ENCODE assay signal across 34 cellular contexts in genomic region chr1:198054510-198054909, GRCh38.
"Had no signal": no experiment of that assay in that cellular context is flagged by ENCODE, and none has a peak within 500 bp of the region (broad histone marks: within the 10 kb centered on the region; RNA-seq: fewer than 3 reads in every experiment).

No MANE protein-coding gene starts in this region.

- H3K4me1 Mint-ChIP-seq: activated B cell treated with CpG ODN at 0.5 μM for 24 hours; activated naive CD8-positive, alpha-beta T cell treated with anti-CD3 and anti-CD28 coated beads for 36 hours; activated naive CD8-positive, alpha-beta T cell treated with anti-CD3 and anti-CD28 coated beads, Interleukin-2, amount 50 U/mL, for 24 hours had no signal

- H3K36me3 ChIP-seq: adrenal gland, esophagus muscularis mucosa, gastrocnemius medialis, heart left ventricle, WERI-Rb-1 had no signal

- H3K27ac Mint-ChIP-seq: activated B cell treated with CpG ODN at 0.5 μM for 24 hours; activated CD8-positive, alpha-beta memory T cell treated with anti-CD3 and anti-CD28 coated beads, Interleukin-2, amount 10 ng/mL, durations not matched to agents 7 days and 5 days; activated naive CD4-positive, alpha-beta T cell treated with anti-CD3 and anti-CD28 coated beads for 36 hours; activated naive CD4-positive, alpha-beta T cell treated with anti-CD3 and anti-CD28 coated beads, Interleukin-2, amount 50 U/mL, for 24 hours; activated naive CD8-positive, alpha-beta T cell treated with anti-CD3 and anti-CD28 coated beads for 36 hours; activated naive CD8-positive, alpha-beta T cell treated with anti-CD3 and anti-CD28 coated beads, Interleukin-2, amount 50 U/mL, for 24 hours; activated T-helper 1 cell treated with anti-CD3 and anti-CD28 coated beads, Interleukin-12 subunit alpha, Interleukin-12 subunit beta, Interleukin-2, Interleukin-4 antibody, amounts not matched to agents 30 ng/mL and 10 ng/mL and 1 ng/mL, durations not matched to agents 14 hours and 24 hours and 36 hours; activated T-helper 2 cell treated with anti-CD3 and anti-CD28 coated beads, Interferon-gamma antibody, Interleukin-2, Interleukin-4, amounts not matched to agents 10 μg/mL and 5 μg/mL and 100 μg/mL, durations not matched to agents 14 hours and 24 hours and 36 hours; effector memory CD8-positive, alpha-beta T cell had no signal

- H3K9me3 Mint-ChIP-seq: activated naive CD4-positive, alpha-beta T cell treated with anti-CD3 and anti-CD28 coated beads for 36 hours; activated naive CD4-positive, alpha-beta T cell treated with anti-CD3 and anti-CD28 coated beads, Interleukin-2, amount 50 U/mL, for 24 hours; effector memory CD8-positive, alpha-beta T cell had no signal

- H3K27me3 ChIP-seq: adrenal gland, body of pancreas, esophagus muscularis mucosa, foreskin keratinocyte, gastrocnemius medialis, heart left ventricle had no signal

- H3K27ac ChIP-seq: adrenal gland, body of pancreas, esophagus muscularis mucosa, foreskin keratinocyte, gastrocnemius medialis, heart left ventricle, WERI-Rb-1 had no signal

- ATAC-seq: activated CD4-positive, CD25-positive, alpha-beta regulatory T cell treated with anti-CD3 and anti-CD28 coated beads, Interleukin-2, amount 50 U/mL, for 24 hours; activated CD8-positive, alpha-beta memory T cell treated with anti-CD3 and anti-CD28 coated beads, Interleukin-2, amount 10 ng/mL, durations not matched to agents 7 days and 5 days; activated CD8-positive, alpha-beta T cell treated with anti-CD3 and anti-CD28 coated beads, Interleukin-2, amount 10 ng/mL, durations not matched to agents 7 days and 5 days; activated naive CD8-positive, alpha-beta T cell treated with anti-CD3 and anti-CD28 coated beads, Interleukin-2, amount 50 U/mL, for 24 hours; body of pancreas; effector memory CD8-positive, alpha-beta T cell; foreskin keratinocyte; gastrocnemius medialis; heart left ventricle had no signal

- H3K27me3 Mint-ChIP-seq: activated naive CD4-positive, alpha-beta T cell treated with anti-CD3 and anti-CD28 coated beads, Interleukin-2, amount 50 U/mL, for 24 hours; activated naive CD8-positive, alpha-beta T cell treated with anti-CD3 and anti-CD28 coated beads for 36 hours; activated naive CD8-positive, alpha-beta T cell treated with anti-CD3 and anti-CD28 coated beads, Interleukin-2, amount 50 U/mL, for 24 hours; effector memory CD8-positive, alpha-beta T cell had no signal

- H3K36me3 Mint-ChIP-seq: activated naive CD4-positive, alpha-beta T cell treated with anti-CD3 and anti-CD28 coated beads, Interleukin-2, amount 50 U/mL, for 24 hours; activated naive CD8-positive, alpha-beta T cell treated with anti-CD3 and anti-CD28 coated beads for 36 hours had no signal

- H3K4me1 ChIP-seq: adrenal gland, body of pancreas, esophagus muscularis mucosa, foreskin keratinocyte, gastrocnemius medialis, heart left ventricle had no signal

- H3K4me3 Mint-ChIP-seq: activated B cell treated with CpG ODN at 0.5 μM for 24 hours; activated CD8-positive, alpha-beta memory T cell treated with anti-CD3 and anti-CD28 coated beads, Interleukin-2, amount 10 ng/mL, durations not matched to agents 7 days and 5 days; activated CD8-positive, alpha-beta T cell treated with anti-CD3 and anti-CD28 coated beads, Interleukin-2, amount 10 ng/mL, durations not matched to agents 7 days and 5 days; activated naive CD4-positive, alpha-beta T cell treated with anti-CD3 and anti-CD28 coated beads for 36 hours; activated naive CD4-positive, alpha-beta T cell treated with anti-CD3 and anti-CD28 coated beads, Interleukin-2, amount 50 U/mL, for 24 hours; activated naive CD8-positive, alpha-beta T cell treated with anti-CD3 and anti-CD28 coated beads for 36 hours; activated naive CD8-positive, alpha-beta T cell treated with anti-CD3 and anti-CD28 coated beads, Interleukin-2, amount 50 U/mL, for 24 hours; activated T-helper 1 cell treated with anti-CD3 and anti-CD28 coated beads, Interleukin-12 subunit alpha, Interleukin-12 subunit beta, Interleukin-2, Interleukin-4 antibody, amounts not matched to agents 30 ng/mL and 10 ng/mL and 1 ng/mL, durations not matched to agents 14 hours and 24 hours and 36 hours; effector memory CD8-positive, alpha-beta T cell had no signal

- H3K4me3 ChIP-seq: adrenal gland, body of pancreas, esophagus muscularis mucosa, gastrocnemius medialis, heart left ventricle had no signal

- DNase-seq: activated B cell treated with CpG ODN at 0.5 μM for 24 hours; activated CD4-positive, alpha-beta T cell treated with anti-CD3 and anti-CD28 coated beads for 48 hours; activated CD4-positive, alpha-beta T cell treated with anti-CD3 and anti-CD28 coated beads, Interleukin-2, amount 50 U/mL, for 1 hour; activated CD4-positive, alpha-beta T cell treated with anti-CD3 and anti-CD28 coated beads, Interleukin-2, amount 50 U/mL, for 48 hours; activated CD8-positive, alpha-beta memory T cell treated with anti-CD3 and anti-CD28 coated beads, Interleukin-2, amount 10 ng/mL, durations not matched to agents 7 days and 5 days; activated CD8-positive, alpha-beta memory T cell treated with anti-CD3 and anti-CD28 coated beads, Interleukin-2, amount 50 U/mL, for 4 hours; activated CD8-positive, alpha-beta T cell treated with anti-CD3 and anti-CD28 coated beads, Interleukin-2, amount 10 ng/mL, durations not matched to agents 7 days and 5 days; activated effector memory CD4-positive, alpha-beta T cell treated with anti-CD3 and anti-CD28 coated beads, Interleukin-2, amount 50 U/mL, for 16 hours; activated naive CD4-positive, alpha-beta T cell treated with anti-CD3 and anti-CD28 coated beads for 36 hours; activated naive CD8-positive, alpha-beta T cell treated with anti-CD3 and anti-CD28 coated beads for 36 hours; activated naive CD8-positive, alpha-beta T cell treated with anti-CD3 and anti-CD28 coated beads, Interleukin-2, amount 50 U/mL, for 24 hours; activated T-cell treated with anti-CD3 and anti-CD28 coated beads, Interleukin-2, amount 50 U/mL, for 1 hour; activated T-cell treated with anti-CD3 and anti-CD28 coated beads, Interleukin-2, amount 50 U/mL, for 48 hours; adrenal gland; amygdala; aorta; body of pancreas; caudate nucleus; cortex of kidney; dermis blood vessel endothelial cell; effector CD4-positive, alpha-beta T cell; effector memory CD8-positive, alpha-beta T cell; erythroblast; foreskin keratinocyte; gastrocnemius medialis; glutamatergic neuron; heart left ventricle; T-helper 2 cell; WERI-Rb-1 had no signal

- H3K9me3 ChIP-seq: adrenal gland, body of pancreas, esophagus muscularis mucosa, gastrocnemius medialis had no signal
